8 cellular contexts compared by ENCODE assay signal in genomic region chr20:47272893-47273590, GRCh38.
DNase-seq lines count a peak whose midpoint lies in the region; ATAC-seq and TF ChIP-seq lines count a peak whose summit lies in the region.

No MANE protein-coding gene starts in this region.

- WGBS in transverse colon (ENCODE audit: low coverage in 1 of 2), 2 donors: 83 to 93% methylated on average over 5 to 8 of the region's 8 CpGs

- H3K4me1 ChIP-seq in neutrophil (ENCODE audit: control insufficient read depth in 1 of 2, insufficient read depth in 1 of 2, low read depth in 1 of 2, low read length in 1 of 2) (no peaks in the 10 kb centered on the region), transverse colon (peaks cover 15 to 36% (median 16%) of the 10 kb centered on the region in 4 donors)

- no peak for TF ChIP-seq EP300 in transverse colon (IDR thresholded peaks at IDR 0.05; ENCODE audit: low read depth)

- H3K9me3 ChIP-seq in neutrophil: no peaks in the 10 kb centered on the region
- H3K9me3 ChIP-seq in transverse colon: no peaks in the 10 kb centered on the region

- ATAC-seq in HG03354 (IDR thresholded peaks at IDR 0.05; ENCODE audit: poor library complexity, severe bottlenecking, unreplicated experiment) (peak; percentile 44), GM18502 (IDR thresholded peaks at IDR 0.05; ENCODE audit: poor library complexity, unreplicated experiment) (no peak)

- peak; percentile 79 for DNase-seq in COLO829 (ENCODE audit: low spot score)
- DNase-seq in NCI-H748 treated with DMSO at 0.1 percent for 48 hours (lab: John Stamatoyannopoulos, UW): peak; percentile 52
- peak; percentile 52 for DNase-seq in activated T-cell treated with anti-CD3 and anti-CD28 coated beads for 4 hours
- DNase-seq in fibroblast of villous mesenchyme (ENCODE audit: low read depth): peak; percentile 75
- DNase-seq in transverse colon: peak; percentile 31

- in situ Hi-C loops in transverse colon (cut with MboI; ENCODE audit: low pct_ligation_motif_present in 1 of 4, low pct_unique_long_range_greater_than_20kb in 1 of 4, low sequenced_read_pairs in 3 of 4): loop anchor here (5.0 to 25.0 kb wide), 4 partner anchors 109 to 352 kb away; no protein-coding TSS in a partner anchor

- H3K27ac ChIP-seq in neutrophil (no peak overlapping the region), transverse colon (peak overlapping the region; percentile 77 to 82 (median 80))

- no peak for TF ChIP-seq POLR2A in transverse colon (IDR thresholded peaks at IDR 0.05)

- H3K27me3 ChIP-seq in neutrophil (no peaks in the 10 kb centered on the region), transverse colon (no peaks in the 10 kb centered on the region)

- peaks cover 65% of the 10 kb centered on the region for H3K36me3 ChIP-seq in neutrophil
- peaks cover 0 to 13% (median 5%) of the 10 kb centered on the region in 4 donors for H3K36me3 ChIP-seq in transverse colon

- intact Hi-C loops in transverse colon (cut with DNase I; ENCODE audit: low total_unique reads): loop anchor here (2.0 to 10.0 kb wide), 2 partner anchors 112 to 352 kb away; no protein-coding TSS in a partner anchor

- H3K4me3 ChIP-seq in fibroblast of villous mesenchyme (ENCODE audit: low read depth, low read length): no peak overlapping the region
- H3K4me3 ChIP-seq in neutrophil (ENCODE audit: low read depth in 1 of 2, low read length in 1 of 2): no peak overlapping the region
- no peak overlapping the region for H3K4me3 ChIP-seq in transverse colon

- TF ChIP-seq CTCF in fibroblast of villous mesenchyme (IDR thresholded peaks at IDR 0.05; ENCODE audit: insufficient read depth, low read depth, low read length) (peak; percentile 86), neutrophil (IDR thresholded peaks at IDR 0.05) (peak; percentile 81), transverse colon (IDR thresholded peaks at IDR 0.05) (peak; percentile 82 to 97 (median 84))
